16 cellular contexts compared by ENCODE assay signal in genomic region chr4:101262683-101263082, GRCh38.
A peak's percentile ranks its signal among the peaks of the same experiment; 100 is the strongest.
DNase-seq lines count a peak whose midpoint lies in the region; ATAC-seq and TF ChIP-seq lines count a peak whose summit lies in the region.
"Had no signal": no experiment of that assay in that cellular context is flagged by ENCODE, and none has a peak within 500 bp of the region (broad histone marks: within the 10 kb centered on the region; RNA-seq: fewer than 3 reads in every experiment).

No MANE protein-coding gene starts in this region.

- DNase-seq in right atrium auricular region (ENCODE audit: low spot score), result no peak
- DNase-seq in GM03348 (ENCODE audit: low spot score), result no peak
- DNase-seq in SJCRH30, result no peak
- DNase-seq: activated CD4-positive, alpha-beta T cell treated with anti-CD3 and anti-CD28 coated beads, Interleukin-2, amount 50 U/mL, for 4 hours; activated T-cell treated with anti-CD3 and anti-CD28 coated beads, Interleukin-2, amount 50 U/mL, for 48 hours; adrenal gland; left ventricle myocardium superior; naive thymus-derived CD8-positive, alpha-beta T cell; NCI-H2081 treated with DMSO at 0.1 percent for 48 hours had no signal

- H3F3A ChIP-seq in OCI-LY1 (ENCODE audit: insufficient read depth, low read length), result no peaks in the 10 kb centered on the region

- H3K36me3 ChIP-seq in BLaER1 (no peaks in the 10 kb centered on the region), OCI-LY1 (ENCODE audit: insufficient read depth, low read length) (no peaks in the 10 kb centered on the region), right atrium auricular region (no peaks in the 10 kb centered on the region), SJCRH30 (no peaks in the 10 kb centered on the region)
- H3K36me3 ChIP-seq: adrenal gland, Peyer's patch, prostate gland had no signal

- H3K9ac ChIP-seq in BLaER1 (no peak overlapping the region), OCI-LY1 (ENCODE audit: low read length) (no peak overlapping the region)

- no peak overlapping the region for H3K4me3 ChIP-seq in BLaER1
- no peak overlapping the region for H3K4me3 ChIP-seq in OCI-LY1 (ENCODE audit: low read depth, low read length, poor library complexity, severe bottlenecking)
- H3K4me3 ChIP-seq in right atrium auricular region, result no peak overlapping the region
- no peak overlapping the region for H3K4me3 ChIP-seq in SJCRH30
- H3K4me3 ChIP-seq: adrenal gland, Peyer's patch, prostate gland had no signal

- peaks cover 82% of the 10 kb centered on the region for H3K79me2 ChIP-seq in OCI-LY1 (ENCODE audit: insufficient read depth, low read length)

- no peaks in the 10 kb centered on the region for H3K9me3 ChIP-seq in BLaER1
- H3K9me3 ChIP-seq in OCI-LY1 (ENCODE audit: low read length), result no peaks in the 10 kb centered on the region
- no peaks in the 10 kb centered on the region for H3K9me3 ChIP-seq in right atrium auricular region
- H3K9me3 ChIP-seq in SJCRH30 (replicated peaks), result no peaks in the 10 kb centered on the region
- H3K9me3 ChIP-seq: adrenal gland, Peyer's patch, prostate gland had no signal

- no peak overlapping the region for H3K27ac ChIP-seq in BLaER1
- peak overlapping the region; percentile 44 for H3K27ac ChIP-seq in OCI-LY1 (ENCODE audit: low read depth, low read length, poor library complexity, severe bottlenecking)
- no peak overlapping the region for H3K27ac ChIP-seq in right atrium auricular region
- H3K27ac ChIP-seq in SJCRH30, result no peak overlapping the region
- H3K27ac ChIP-seq: adrenal gland, Peyer's patch, prostate gland had no signal

- H3K27me3 ChIP-seq in BLaER1 (no peaks in the 10 kb centered on the region), OCI-LY1 (ENCODE audit: insufficient read depth, low read length) (no peaks in the 10 kb centered on the region), right atrium auricular region (no peaks in the 10 kb centered on the region), SJCRH30 (no peaks in the 10 kb centered on the region)
- H3K27me3 ChIP-seq: adrenal gland, Peyer's patch had no signal

- TF ChIP-seq CTCF in OCI-LY1 (IDR thresholded peaks at IDR 0.05; ENCODE audit: low read length), result no peak
- TF ChIP-seq CTCF in right atrium auricular region (IDR thresholded peaks at IDR 0.05), result no peak

- H3K4me2 ChIP-seq in BLaER1 (peak overlapping the region; percentile 54), OCI-LY1 (ENCODE audit: low read length) (peak overlapping the region; percentile 1; the same call in 1 of the 2 replicates)

- ATAC-seq in GM21447 (IDR thresholded peaks at IDR 0.05; ENCODE audit: unreplicated experiment), result peak; percentile 70
- ATAC-seq in HG02885 (IDR thresholded peaks at IDR 0.05; ENCODE audit: poor library complexity, unreplicated experiment), result peak; percentile 63
- no peak for ATAC-seq in HG02763 (IDR thresholded peaks at IDR 0.05; ENCODE audit: unreplicated experiment)
- ATAC-seq: left ventricle myocardium superior; naive thymus-derived CD8-positive, alpha-beta T cell had no signal

- peaks cover 79% of the 10 kb centered on the region for H4K20me1 ChIP-seq in BLaER1
- H4K20me1 ChIP-seq in OCI-LY1 (ENCODE audit: insufficient read depth, low read length), result peaks cover 4% of the 10 kb centered on the region; the same call in 1 of the 2 replicates

- H3K4me1 ChIP-seq in BLaER1 (peaks cover 26% of the 10 kb centered on the region), OCI-LY1 (ENCODE audit: insufficient read depth, low read length, severe bottlenecking) (peaks cover 85% of the 10 kb centered on the region), right atrium auricular region (peaks cover 0 to 6% of the 10 kb centered on the region in 2 donors), SJCRH30 (no peaks in the 10 kb centered on the region)
- H3K4me1 ChIP-seq: prostate gland had no signal

- no peak overlapping the region for H2AFZ ChIP-seq in OCI-LY1 (ENCODE audit: low read length)

- H3K9me2 ChIP-seq in OCI-LY1 (ENCODE audit: low read depth, low read length), result no peaks in the 10 kb centered on the region
